ENCODE assay signal across 8 cellular contexts in genomic region chr20:46681032-46681854, GRCh38. TPM values are rescaled to one million over a fixed set of nuclear protein-coding genes. Genes with fewer than 3 reads are reported as not detected.
DNase-seq lines count a peak whose midpoint lies in the region; TF ChIP-seq lines count a peak whose summit lies in the region.

No MANE protein-coding gene starts in this region.

- POLR2A ChIA-PET in AG04449 (lab: Yijun Ruan, JAX) = no interaction called here

- intact Hi-C loops in dorsolateral prefrontal cortex (cut with DNase I) = loop anchor here (2.0 to 10.0 kb wide), 4 partner anchors 39 to 586 kb away; no protein-coding TSS in a partner anchor

- peaks cover 42% of the 10 kb centered on the region for H3K79me2 ChIP-seq in GM23248 (ENCODE audit: insufficient read depth)

- DNase-seq in AG04449 (ENCODE audit: low read depth, low spot score) = no peak
- DNase-seq in GM23248 = peak; percentile 52
- DNase-seq in NCI-H524 (lab: John Stamatoyannopoulos, UW) = peak; percentile 67 to 77
- peak; percentile 41 to 62 for DNase-seq in activated CD4-positive, alpha-beta T cell treated with anti-CD3 and anti-CD28 coated beads, Interleukin-2, amount 50 U/mL, for 24 hours (ENCODE audit: low read depth in 1 of 2, low spot score in 1 of 2)
- DNase-seq in dorsolateral prefrontal cortex = peak in 9 of 10 donors; percentile 44 to 87 (median 67)
- DNase-seq in midbrain (lab: John Stamatoyannopoulos, UW) = peak; percentile 79
- DNase-seq in stimulated activated CD8-positive, alpha-beta memory T cell treated with anti-CD3 and anti-CD28 coated beads, Interleukin-7, amount 100 ng/mL, for 1 hour (ENCODE audit: low read depth in 2 of 2) = peak; percentile 36 to 50
- DNase-seq in T1000 (lab: John Stamatoyannopoulos, UW) = no peak

- peaks cover 14% of the 10 kb centered on the region; the same call in 1 of the 2 replicates for H3K36me3 ChIP-seq in GM23248 (ENCODE audit: low read depth)

- H3K9ac ChIP-seq in GM23248 = no peak overlapping the region

- no peak overlapping the region for H2AFZ ChIP-seq in GM23248

- H3K4me3 ChIP-seq in AG04449 (ENCODE audit: low read depth, low read length) = no peak overlapping the region
- no peak overlapping the region for H3K4me3 ChIP-seq in GM23248
- H3K4me3 ChIP-seq in dorsolateral prefrontal cortex = no peak overlapping the region

- no peaks in the 10 kb centered on the region for H3K27me3 ChIP-seq in GM23248 (replicated peaks; ENCODE audit: insufficient read depth)
- H3K27me3 ChIP-seq in dorsolateral prefrontal cortex = no peaks in the 10 kb centered on the region

- H3K9me2 ChIP-seq in GM23248 (ENCODE audit: insufficient read depth) = no peaks in the 10 kb centered on the region

- CTCF ChIA-PET in AG04449 (lab: Yijun Ruan, JAX) = interaction anchor here (1.0 to 5.6 kb wide), 10 partner anchors 8 to 549 kb away, joined by 3 to 61 read pairs (median 4); partner anchors contain the start of gene TP53RK

- H3K4me2 ChIP-seq in GM23248 (ENCODE audit: unreplicated experiment) = no peak overlapping the region

- peaks cover 19% of the 10 kb centered on the region for H3F3A ChIP-seq in GM23248 (ENCODE audit: insufficient read depth)

- peaks cover 8% of the 10 kb centered on the region for H3K4me1 ChIP-seq in GM23248 (ENCODE audit: insufficient read depth)

- H3K9me3 ChIP-seq in GM23248 (ENCODE audit: low read depth) = no peaks in the 10 kb centered on the region

- H3K27ac ChIP-seq in GM23248 (no peak overlapping the region), dorsolateral prefrontal cortex (peak overlapping the region in 2 of 59 donors; percentile 8 to 38)

- WGBS in GM23248 (ENCODE audit: low coverage in 1 of 2, low lambda C conversion rate in 2 of 2, missing lambda C conversion rate in 2 of 2), 2 experiments = 54 to 55% methylated on average over 14 of the region's 14 CpGs

- in situ Hi-C loops in GM23248 (cut with MboI) = no loop called here

- TF ChIP-seq CTCF in AG04449 (IDR thresholded peaks at IDR 0.05; ENCODE audit: insufficient read depth, low read length, missing control alignments) (peak; percentile 74), dorsolateral prefrontal cortex (IDR thresholded peaks at IDR 0.05 in 54 of 56, conservative IDR thresholded peaks at IDR 0.05 in 2 of 56; ENCODE audit: low read depth in 1 of 56, partially characterized antibody in 56 of 56) (peak; percentile 73 to 91 (median 85))

- H4K20me1 ChIP-seq in GM23248 (ENCODE audit: insufficient read depth) = no peaks in the 10 kb centered on the region

RNA-seq across cellular contexts. Expression of gene TP53RK, which starts 8.0 kb away (rescaled TPM):
- total RNA-seq in GM23248 (2014; rRNA removed; shearing (Covaris generic)) = 20.1 and 24.1 TPM in 2 replicates
- 23.6 and 24.0 TPM in 2 replicates for polyA plus RNA-seq in GM23248 (2016; fragmentation: Nextera tagmentation; extraction: Ambion mirVana)
- total RNA-seq in dorsolateral prefrontal cortex = 10 to 100 TPM in 119 of 120 experiments, 1 to 10 TPM in 1; 9.6 to 17.8 (median 13.5) TPM

RNA-seq across cellular contexts. Expression of gene SLC2A10, which starts 28.2 kb away (rescaled TPM):
- total RNA-seq in GM23248 (2014; rRNA removed; shearing (Covaris generic)) = 48.0 and 50.2 TPM in 2 replicates
- polyA plus RNA-seq in GM23248 (2016; fragmentation: Nextera tagmentation; extraction: Ambion mirVana) = 26.2 and 29.7 TPM in 2 replicates
- total RNA-seq in dorsolateral prefrontal cortex = 10 to 100 TPM in 1 of 120 experiments, 1 to 10 TPM in 119; 1.3 to 11.2 (median 3.6) TPM

RNA-seq across cellular contexts. Expression of gene SLC13A3, which starts 30.0 kb away (rescaled TPM):
- 0.89 and 2.4 TPM in 2 replicates for total RNA-seq in GM23248 (2014; rRNA removed; shearing (Covaris generic))
- polyA plus RNA-seq in GM23248 (2016; fragmentation: Nextera tagmentation; extraction: Ambion mirVana) = 2.3 and 4.6 TPM in 2 replicates
- total RNA-seq in dorsolateral prefrontal cortex = 10 to 100 TPM in 119 of 120 experiments, 1 to 10 TPM in 1; 7.7 to 76.0 (median 26.1) TPM

Comparison
In these comparisons a context has a peak if more than half of its experiments do, and no peak if none do; other contexts are left out.
1. DNase-seq: peak in GM23248 (single experiment), NCI-H524 (2 of 2), activated CD4-positive, alpha-beta T cell treated with anti-CD3 and anti-CD28 coated beads, Interleukin-2, amount 50 U/mL, for 24 hours (2 of 2), dorsolateral prefrontal cortex (9 of 10), midbrain (single experiment) and stimulated activated CD8-positive, alpha-beta memory T cell treated with anti-CD3 and anti-CD28 coated beads, Interleukin-7, amount 100 ng/mL, for 1 hour (2 of 2); none in AG04449 (single experiment) and T1000 (single experiment).